Comparison of ENCODE assay signal across 8 cellular contexts in the genomic region with DNA sequence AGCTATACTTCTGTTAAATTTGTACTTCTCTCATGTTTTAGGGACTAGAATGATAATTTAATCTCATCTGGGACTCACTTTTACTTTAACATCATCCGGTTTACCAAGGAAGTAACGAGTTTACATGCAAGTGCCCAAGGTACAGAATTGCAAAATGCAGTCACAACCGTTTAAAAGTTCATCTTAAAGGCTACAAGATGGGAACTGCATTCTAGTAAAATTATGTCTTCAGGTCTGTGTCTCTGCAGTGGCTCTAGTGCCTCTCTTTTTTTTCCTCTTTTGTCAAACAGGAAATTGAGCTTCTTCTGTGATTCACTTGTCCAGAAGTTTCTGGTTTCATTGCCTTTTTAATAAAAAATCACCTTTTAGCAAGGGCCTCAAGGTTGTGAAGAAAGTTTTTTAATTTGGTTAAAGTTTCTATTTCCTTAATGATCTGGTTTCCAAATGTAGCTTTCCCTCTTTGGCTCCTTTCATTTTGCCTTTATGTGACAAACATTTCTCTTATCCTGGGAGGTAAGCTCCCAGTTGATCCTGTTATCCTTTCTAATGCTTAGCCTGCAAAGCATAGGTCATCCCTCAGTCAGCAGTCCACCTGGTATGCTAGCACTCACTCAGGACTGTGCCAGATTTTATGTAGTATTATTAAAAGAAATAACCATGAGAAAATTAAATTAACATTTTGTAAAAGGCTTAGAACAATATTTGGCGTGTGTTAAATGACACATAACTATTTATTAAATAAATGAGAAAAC. TPM values are rescaled to one million over a fixed set of nuclear protein-coding genes. Genes with fewer than 3 reads are reported as not detected.
A peak's percentile ranks its signal among the peaks of the same experiment; 100 is the strongest.
DNase-seq lines count a peak whose midpoint lies in the region.

No MANE protein-coding gene starts in this region.

- H3K9ac ChIP-seq in iPS-18a (ENCODE audit: low read length): no peak overlapping the region

- H3K4me3 Mint-ChIP-seq in activated naive CD4-positive, alpha-beta T cell treated with anti-CD3 and anti-CD28 coated beads, Interleukin-2, amount 50 U/mL, for 24 hours: peak overlapping the region; percentile 95
- H3K4me3 Mint-ChIP-seq in activated CD4-positive, alpha-beta memory T cell treated with anti-CD3 and anti-CD28 coated beads for 36 hours: peak overlapping the region; percentile 92

- no peaks in the 10 kb centered on the region for H3K9me3 Mint-ChIP-seq in activated naive CD4-positive, alpha-beta T cell treated with anti-CD3 and anti-CD28 coated beads, Interleukin-2, amount 50 U/mL, for 24 hours
- no peaks in the 10 kb centered on the region for H3K9me3 Mint-ChIP-seq in activated CD4-positive, alpha-beta memory T cell treated with anti-CD3 and anti-CD28 coated beads for 36 hours

- H3K27me3 ChIP-seq in iPS-18a (ENCODE audit: control insufficient read depth, insufficient read depth, low read length): peaks cover 6% of the 10 kb centered on the region

- no peak for DNase-seq in activated naive CD4-positive, alpha-beta T cell (lab: John Stamatoyannopoulos, UW)
- DNase-seq in activated CD4-positive, alpha-beta memory T cell treated with anti-CD3 and anti-CD28 coated beads for 36 hours: no peak
- peak; percentile 31 for DNase-seq in superior temporal gyrus (ENCODE audit: extremely low spot score)
- no peak for DNase-seq in DMS153 (lab: John Stamatoyannopoulos, UW)
- DNase-seq in SHP77 (lab: John Stamatoyannopoulos, UW): no peak
- DNase-seq in NK-92 treated with Interleukin-12 subunit alpha and Interleukin-12 subunit beta, amount 100 ng/mL, for 24 hours (lab: John Stamatoyannopoulos, UW): no peak

- no peaks in the 10 kb centered on the region for H3K36me3 ChIP-seq in iPS-18a (ENCODE audit: control insufficient read depth, low read depth, low read length)

- peaks cover 43% of the 10 kb centered on the region for H3K4me1 Mint-ChIP-seq in activated naive CD4-positive, alpha-beta T cell treated with anti-CD3 and anti-CD28 coated beads, Interleukin-2, amount 50 U/mL, for 24 hours
- H3K4me1 Mint-ChIP-seq in activated CD4-positive, alpha-beta memory T cell treated with anti-CD3 and anti-CD28 coated beads for 36 hours (ENCODE audit: low read depth): peaks cover 35% of the 10 kb centered on the region

- POLR2A ChIA-PET in activated CD4-positive, alpha-beta memory T cell treated with anti-CD3 and anti-CD28 coated beads for 36 hours (lab: Charles Lee): interaction anchor here (0.6 to 4.6 kb wide), 6 partner anchors 10 to 131 kb away, joined by 3 to 31 read pairs (median 12); a partner anchor contains a TSS

- H3K36me3 Mint-ChIP-seq in activated naive CD4-positive, alpha-beta T cell treated with anti-CD3 and anti-CD28 coated beads, Interleukin-2, amount 50 U/mL, for 24 hours: peaks cover 28% of the 10 kb centered on the region
- H3K36me3 Mint-ChIP-seq in activated CD4-positive, alpha-beta memory T cell treated with anti-CD3 and anti-CD28 coated beads for 36 hours: peaks cover 44% of the 10 kb centered on the region

- H3K27ac ChIP-seq in iPS-18a (ENCODE audit: low read length): no peak overlapping the region

- H3K27me3 Mint-ChIP-seq in activated naive CD4-positive, alpha-beta T cell treated with anti-CD3 and anti-CD28 coated beads, Interleukin-2, amount 50 U/mL, for 24 hours: no peaks in the 10 kb centered on the region
- peaks cover 4% of the 10 kb centered on the region for H3K27me3 Mint-ChIP-seq in activated CD4-positive, alpha-beta memory T cell treated with anti-CD3 and anti-CD28 coated beads for 36 hours

- peaks cover 33% of the 10 kb centered on the region for H3K4me1 ChIP-seq in iPS-18a (ENCODE audit: control insufficient read depth, low read depth, low read length)

- H3K9me3 ChIP-seq in iPS-18a (ENCODE audit: control insufficient read depth, low read depth, low read length): no peaks in the 10 kb centered on the region

- CTCF ChIA-PET in activated CD4-positive, alpha-beta memory T cell treated with anti-CD3 and anti-CD28 coated beads for 36 hours (lab: Charles Lee): interaction anchor here (0.7 to 3.0 kb wide), 3 partner anchors 33 to 519 kb away, joined by 3 to 10 read pairs (median 3); no protein-coding TSS in a partner anchor

- peak overlapping the region; percentile 67 for H3K4me3 ChIP-seq in iPS-18a (ENCODE audit: low read length)

- intact Hi-C loops in activated CD4-positive, alpha-beta memory T cell treated with anti-CD3 and anti-CD28 coated beads for 36 hours (cut with micrococcal nuclease): loop anchor here (1.0 to 5.0 kb wide), 12 partner anchors 29 to 1101 kb away; a partner anchor contains a TSS

- H3K27ac Mint-ChIP-seq in activated naive CD4-positive, alpha-beta T cell treated with anti-CD3 and anti-CD28 coated beads, Interleukin-2, amount 50 U/mL, for 24 hours: peak overlapping the region; percentile 97
- peak overlapping the region; percentile 99 for H3K27ac Mint-ChIP-seq in activated CD4-positive, alpha-beta memory T cell treated with anti-CD3 and anti-CD28 coated beads for 36 hours

RNA-seq across cellular contexts. Expression of a gene that starts 2.4 kb away (rescaled TPM):
- 100 to 1,000 TPM; 209 to 210 TPM for total RNA-seq in activated CD4-positive, alpha-beta memory T cell treated with anti-CD3 and anti-CD28 coated beads for 36 hours
